ENCODE assay signal across 9 cellular contexts in genomic region chr5:66440202-66440680, GRCh38.
DNase-seq lines count a peak whose midpoint lies in the region; ATAC-seq and TF ChIP-seq lines count a peak whose summit lies in the region.
"Had no signal": no experiment of that assay in that cellular context is flagged by ENCODE, and none has a peak within 500 bp of the region (broad histone marks: within the 10 kb centered on the region; RNA-seq: fewer than 3 reads in every experiment).

No MANE protein-coding gene starts in this region.

- H3K36me3 Mint-ChIP-seq in CD4-positive, alpha-beta T cell (ENCODE audit: low read depth) = no peaks in the 10 kb centered on the region

- no peaks in the 10 kb centered on the region for H3K27me3 Mint-ChIP-seq in CD4-positive, alpha-beta T cell

- H3K36me3 ChIP-seq in mammary epithelial cell (ENCODE audit: insufficient read depth, low read length) = no peaks in the 10 kb centered on the region
- no peaks in the 10 kb centered on the region for H3K36me3 ChIP-seq in breast epithelium
- H3K36me3 ChIP-seq in upper lobe of right lung = no peaks in the 10 kb centered on the region
- H3K36me3 ChIP-seq: upper lobe of left lung had no signal

- H3K27me3 ChIP-seq in mammary epithelial cell (ENCODE audit: insufficient read depth, low read length) = peaks cover 2% of the 10 kb centered on the region
- no peaks in the 10 kb centered on the region for H3K27me3 ChIP-seq in breast epithelium
- no peaks in the 10 kb centered on the region for H3K27me3 ChIP-seq in upper lobe of right lung
- no peaks in the 10 kb centered on the region for H3K27me3 ChIP-seq in CD4-positive, alpha-beta T cell (ENCODE audit: control insufficient read depth, insufficient read depth, low read length)
- H3K27me3 ChIP-seq: upper lobe of left lung had no signal

- no peaks in the 10 kb centered on the region for H4K20me1 ChIP-seq in mammary epithelial cell (ENCODE audit: insufficient read depth, low read length)

- no peak for TF ChIP-seq POLR2A in breast epithelium (IDR thresholded peaks at IDR 0.05)

- H3K4me3 Mint-ChIP-seq in CD4-positive, alpha-beta T cell = no peak overlapping the region

- POLR2A ChIA-PET in CD4-positive, alpha-beta T cell (lab: Charles Lee) = no interaction called here

- H2AFZ ChIP-seq in mammary epithelial cell (ENCODE audit: low read depth, low read length) = no peak overlapping the region

- no peak overlapping the region for H3K4me3 ChIP-seq in mammary epithelial cell (replicated peaks in 1 of 3; ENCODE audit: insufficient read depth in 1 of 3, low read depth in 2 of 3, low read length in 3 of 3)
- H3K4me3 ChIP-seq in breast epithelium = no peak overlapping the region
- H3K4me3 ChIP-seq in upper lobe of right lung = no peak overlapping the region
- H3K4me3 ChIP-seq: upper lobe of left lung had no signal

- CTCF ChIA-PET in mammary epithelial cell (lab: Charles Lee; ENCODE audit: low non-redundant PET) = no interaction called here
- CTCF ChIA-PET in CD4-positive, alpha-beta T cell (lab: Charles Lee) = interaction anchor here (0.9 kb wide), 1 partner anchor 565 kb away, joined by 3 read pairs; no protein-coding TSS in a partner anchor

- H3K9ac ChIP-seq in mammary epithelial cell (ENCODE audit: insufficient read depth, low read length) = no peak overlapping the region

- dilution Hi-C loops in mammary epithelial cell (cut with HindIII; ENCODE audit: low sequenced_read_pairs) = loop anchor here (5.0 kb wide), 1 partner anchor 63 kb away; no protein-coding TSS in a partner anchor

- H3K27ac ChIP-seq in mammary epithelial cell (ENCODE audit: insufficient read depth, low read depth, low read length) = no peak overlapping the region
- H3K27ac ChIP-seq in breast epithelium = no peak overlapping the region
- H3K27ac ChIP-seq in upper lobe of right lung = no peak overlapping the region
- no peak overlapping the region for H3K27ac ChIP-seq in CD4-positive, alpha-beta T cell (ENCODE audit: low read depth, low read length)
- H3K27ac ChIP-seq: upper lobe of left lung had no signal

- ATAC-seq in upper lobe of right lung (peak; percentile 82), GM18519 (IDR thresholded peaks at IDR 0.05; ENCODE audit: low FRiP score, unreplicated experiment) (no peak)
- no peak for ATAC-seq in CD4-positive, alpha-beta T cell (ENCODE audit: poor library complexity)

- H3K27ac Mint-ChIP-seq in CD4-positive, alpha-beta T cell = no peak overlapping the region

- H3K9me3 Mint-ChIP-seq in CD4-positive, alpha-beta T cell = no peaks in the 10 kb centered on the region

- H3K9me3 ChIP-seq in mammary epithelial cell (replicated peaks; ENCODE audit: insufficient read depth, low read length) = no peaks in the 10 kb centered on the region
- no peaks in the 10 kb centered on the region for H3K9me3 ChIP-seq in breast epithelium
- no peaks in the 10 kb centered on the region for H3K9me3 ChIP-seq in upper lobe of right lung
- H3K9me3 ChIP-seq in CD4-positive, alpha-beta T cell (ENCODE audit: control insufficient read depth, low read length) = no peaks in the 10 kb centered on the region
- H3K9me3 ChIP-seq: upper lobe of left lung had no signal

- intact Hi-C loops in mammary epithelial cell (cut with micrococcal nuclease) = no loop called here
- intact Hi-C loops in breast epithelium (cut with DNase I; ENCODE audit: low total_unique reads) = no loop called here
- intact Hi-C loops in upper lobe of right lung (cut with DNase I) = no loop called here
- intact Hi-C loops in CD4-positive, alpha-beta T cell (cut with DNase I, micrococcal nuclease) = no loop called here

- H3K4me1 Mint-ChIP-seq in CD4-positive, alpha-beta T cell (ENCODE audit: low read depth) = no peaks in the 10 kb centered on the region

- no TSS peak for BruUV-seq in mammary epithelial cell (replicated peaks; lab: Mats Ljungman, UMichigan)

- H3K4me1 ChIP-seq in mammary epithelial cell (ENCODE audit: insufficient read depth, low read length) = no peaks in the 10 kb centered on the region
- no peaks in the 10 kb centered on the region for H3K4me1 ChIP-seq in breast epithelium
- H3K4me1 ChIP-seq in upper lobe of right lung = peaks cover 4% of the 10 kb centered on the region
- H3K4me1 ChIP-seq: upper lobe of left lung had no signal

- peak; percentile 53 for DNase-seq in mammary epithelial cell
- DNase-seq in breast epithelium (ENCODE audit: low spot score in 2 of 2) = no peak
- peak; percentile 94 for DNase-seq in MV-4-11 (lab: John Stamatoyannopoulos, UW)
- peak; percentile 81 for DNase-seq in glomerular visceral epithelial cell (ENCODE audit: extremely low spot score)
- no peak for DNase-seq in upper lobe of right lung
- DNase-seq in NCI-H1092 treated with DMSO at 0.1 percent for 48 hours (lab: John Stamatoyannopoulos, UW) = no peak
- DNase-seq in CD4-positive, alpha-beta T cell = no peak
- DNase-seq: upper lobe of left lung had no signal

- WGBS in mammary epithelial cell (ENCODE audit: low coverage, missing lambda C conversion rate) = 39% methylated on average over 5 of the region's 5 CpGs

- in situ Hi-C loops in mammary epithelial cell (cut with MboI; ENCODE audit: low sequenced_read_pairs in 2 of 2) = no loop called here

- H3K79me2 ChIP-seq in mammary epithelial cell (ENCODE audit: insufficient read depth, low read length) = no peaks in the 10 kb centered on the region

- TF ChIP-seq CTCF in mammary epithelial cell (conservative IDR thresholded peaks at IDR 0.05 in 1 of 2, IDR thresholded peaks at IDR 0.05 in 1 of 2; ENCODE audit: extremely low read depth in 1 of 2, insufficient read depth in 1 of 2, low read depth in 1 of 2, low read length in 2 of 2) (no peak), breast epithelium (IDR thresholded peaks at IDR 0.05) (no peak), upper lobe of right lung (IDR thresholded peaks at IDR 0.05) (no peak)
- no peak for TF ChIP-seq CTCF in CD4-positive, alpha-beta T cell (IDR thresholded peaks at IDR 0.05)

- H3K4me2 ChIP-seq in mammary epithelial cell (ENCODE audit: insufficient read depth, low read depth, low read length) = no peak overlapping the region

Comparison
In these comparisons a context has a peak if more than half of its experiments do, and no peak if none do; other contexts are left out.
1. DNase-seq: peak in mammary epithelial cell (single experiment), MV-4-11 (single experiment) and glomerular visceral epithelial cell (single experiment); none in breast epithelium (0 of 2), upper lobe of right lung (single experiment), NCI-H1092 treated with DMSO at 0.1 percent for 48 hours (single experiment) and CD4-positive, alpha-beta T cell (0 of 10).